ENCODE assay signal across 8 cellular contexts in genomic region chr7:135169141-135169935, GRCh38. TPM values are rescaled to one million over a fixed set of nuclear protein-coding genes. Genes with fewer than 3 reads are reported as not detected.
DNase-seq lines count a peak whose midpoint lies in the region; ATAC-seq and TF ChIP-seq lines count a peak whose summit lies in the region.

No MANE protein-coding gene starts in this region.

- peak; percentile 91 for TF ChIP-seq CTCF in DOHH2 (IDR thresholded peaks at IDR 0.05; ENCODE audit: low read depth, low read length, poor library complexity, severe bottlenecking)
- TF ChIP-seq CTCF in choroid plexus epithelial cell (conservative IDR thresholded peaks at IDR 0.05; ENCODE audit: low read depth, low read length): peak; percentile 58

- H3K27ac ChIP-seq in DOHH2 (ENCODE audit: low read depth, low read length) (peak overlapping the region; percentile 86), mesodermal cell (ENCODE audit: low read depth, low read length, severe bottlenecking) (peak overlapping the region; percentile 92), subcutaneous abdominal adipose tissue (ENCODE audit: low read depth, low read length) (peak overlapping the region; percentile 97)

- H3K9me2 ChIP-seq in DOHH2 (replicated peaks; ENCODE audit: control insufficient read depth, low read length): no peaks in the 10 kb centered on the region

- H3K9me3 ChIP-seq in DOHH2 (ENCODE audit: control insufficient read depth, insufficient read depth, low read length) (no peaks in the 10 kb centered on the region), mesodermal cell (ENCODE audit: control insufficient read depth, low read length) (no peaks in the 10 kb centered on the region), subcutaneous abdominal adipose tissue (ENCODE audit: control insufficient read depth in 5 of 5, low read length in 5 of 5) (no peaks in the 10 kb centered on the region)

- peak overlapping the region; percentile 81 for H3K4me2 ChIP-seq in DOHH2 (ENCODE audit: low read length)

- H3K4me1 ChIP-seq in DOHH2 (ENCODE audit: control insufficient read depth, low read length): peaks cover 22% of the 10 kb centered on the region
- peaks cover 12% of the 10 kb centered on the region for H3K4me1 ChIP-seq in mesodermal cell (ENCODE audit: control insufficient read depth, insufficient read depth, low read length, poor library complexity, severe bottlenecking)
- H3K4me1 ChIP-seq in subcutaneous abdominal adipose tissue (ENCODE audit: control insufficient read depth in 5 of 5, insufficient read depth in 5 of 5, low read length in 5 of 5): peaks cover 17 to 66% (median 61%) of the 10 kb centered on the region in 5 donors

- 69 to 72% methylated on average over 7 to 9 of the region's 11 CpGs for WGBS in mesodermal cell (ENCODE audit: insufficient coverage in 2 of 2), 2 experiments

- ATAC-seq in GM19452 (IDR thresholded peaks at IDR 0.05; ENCODE audit: unreplicated experiment): peak; percentile 35
- ATAC-seq in HG03575 (IDR thresholded peaks at IDR 0.05; ENCODE audit: extremely low read depth, insufficient number of reproducible peaks, low FRiP score, unreplicated experiment): peak; percentile 23

- DNase-seq in T-helper 9 cell (peak; percentile 48), choroid plexus epithelial cell (ENCODE audit: low read depth) (peak; percentile 42), NCI-H2029 (lab: John Stamatoyannopoulos, UW) (no peak)

- H3K27me3 ChIP-seq in DOHH2 (ENCODE audit: control insufficient read depth, low read length) (no peaks in the 10 kb centered on the region), subcutaneous abdominal adipose tissue (ENCODE audit: control insufficient read depth in 5 of 5, insufficient read depth in 4 of 5, low read length in 5 of 5) (no peaks in the 10 kb centered on the region)

- H3K4me3 ChIP-seq in DOHH2 (ENCODE audit: low read length) (peak overlapping the region; percentile 88), choroid plexus epithelial cell (ENCODE audit: low read depth, low read length) (peak overlapping the region; percentile 78), mesodermal cell (ENCODE audit: extremely low read depth, insufficient read depth, low read length, poor library complexity, severe bottlenecking) (peak overlapping the region; percentile 84), subcutaneous abdominal adipose tissue (ENCODE audit: low read depth in 1 of 5, low read length in 5 of 5) (peak overlapping the region; percentile 76 to 85 (median 83))

- H3K9ac ChIP-seq in subcutaneous abdominal adipose tissue (ENCODE audit: low read length in 5 of 5): peak overlapping the region; percentile 38 to 98 (median 93)

- peaks cover 7% of the 10 kb centered on the region for H3F3A ChIP-seq in DOHH2 (ENCODE audit: control insufficient read depth, insufficient read depth)

- H3K36me3 ChIP-seq in DOHH2 (ENCODE audit: control insufficient read depth, low read length) (peaks cover 60% of the 10 kb centered on the region), mesodermal cell (ENCODE audit: control insufficient read depth, insufficient read depth, low read length) (peaks cover 50% of the 10 kb centered on the region), subcutaneous abdominal adipose tissue (ENCODE audit: control insufficient read depth in 5 of 5, insufficient read depth in 5 of 5, low read length in 5 of 5) (peaks cover 0 to 43% (median 34%) of the 10 kb centered on the region in 5 donors)

- H4K20me1 ChIP-seq in DOHH2 (ENCODE audit: control insufficient read depth, insufficient read depth, low read depth, low read length): no peaks in the 10 kb centered on the region

- peaks cover 67% of the 10 kb centered on the region for H3K79me2 ChIP-seq in DOHH2 (ENCODE audit: control insufficient read depth, low read length)

RNA-seq across cellular contexts. Expression of gene CYREN, which starts 1.2 kb away (rescaled TPM):
- 33.4 TPM for polyA plus RNA-seq in mesodermal cell (2013, experiment 1 of 2)
- polyA plus RNA-seq in mesodermal cell (2013, experiment 2 of 2): 35.1 TPM

RNA-seq across cellular contexts. Expression of gene TMEM140, which starts 21.5 kb away (rescaled TPM):
- polyA plus RNA-seq in mesodermal cell (2013, experiment 1 of 2): not detected
- not detected for polyA plus RNA-seq in mesodermal cell (2013, experiment 2 of 2)

RNA-seq across cellular contexts. Expression of gene WDR91, which starts 42.0 kb away (rescaled TPM):
- 12.4 TPM for polyA plus RNA-seq in mesodermal cell (2013, experiment 1 of 2)
- 8.1 TPM for polyA plus RNA-seq in mesodermal cell (2013, experiment 2 of 2)
